In genomic region chr12:65826513-65827171, GRCh38 we compare ENCODE assay signal across 9 cellular contexts. TPM values are rescaled to one million over a fixed set of nuclear protein-coding genes. Genes with fewer than 3 reads are reported as not detected.
DNase-seq lines count a peak whose midpoint lies in the region; ATAC-seq and TF ChIP-seq lines count a peak whose summit lies in the region.
"Had no signal": no experiment of that assay in that cellular context is flagged by ENCODE, and none has a peak within 500 bp of the region (broad histone marks: within the 10 kb centered on the region; RNA-seq: fewer than 3 reads in every experiment).

No MANE protein-coding gene starts in this region.

- H3K27ac Mint-ChIP-seq in activated naive CD4-positive, alpha-beta T cell treated with anti-CD3 and anti-CD28 coated beads, Interleukin-2, amount 50 U/mL, for 24 hours, result no peak overlapping the region
- H3K27ac Mint-ChIP-seq in activated B cell treated with CpG ODN at 0.5 μM for 24 hours, result no peak overlapping the region

- POLR2A ChIA-PET in activated B cell treated with CpG ODN at 0.5 μM for 24 hours (lab: Charles Lee), result no interaction called here

- no peaks in the 10 kb centered on the region for H3K9me3 ChIP-seq in iPS-15b (ENCODE audit: control insufficient read depth, insufficient read depth, low read length)
- H3K9me3 ChIP-seq in thymus (ENCODE audit: control insufficient read depth), result no peaks in the 10 kb centered on the region
- H3K9me3 ChIP-seq: neutrophil had no signal

- intact Hi-C loops in activated B cell treated with CpG ODN at 0.5 μM for 24 hours (cut with micrococcal nuclease), result no loop called here

- no peak overlapping the region for H3K27ac ChIP-seq in thymus (ENCODE audit: low read depth)
- H3K27ac ChIP-seq: neutrophil had no signal

- ATAC-seq in activated B cell treated with CpG ODN at 0.5 μM for 24 hours (ENCODE audit: low read depth) (no peak), GM19351 (IDR thresholded peaks at IDR 0.05; ENCODE audit: unreplicated experiment) (no peak)

- peak overlapping the region; percentile 37 for H3K9ac ChIP-seq in iPS-15b (ENCODE audit: low read depth, low read length)

- CTCF ChIA-PET in activated B cell treated with CpG ODN at 0.5 μM for 24 hours (lab: Charles Lee), result no interaction called here

- H3K27me3 ChIP-seq in iPS-15b (ENCODE audit: control insufficient read depth, insufficient read depth, low read length), result no peaks in the 10 kb centered on the region
- H3K27me3 ChIP-seq in thymus (ENCODE audit: control insufficient read depth, insufficient read depth), result peaks cover 29% of the 10 kb centered on the region

- TF ChIP-seq CTCF in activated B cell treated with CpG ODN at 0.5 μM for 24 hours (IDR thresholded peaks at IDR 0.05), result no peak

- H3K4me3 Mint-ChIP-seq in activated naive CD4-positive, alpha-beta T cell treated with anti-CD3 and anti-CD28 coated beads, Interleukin-2, amount 50 U/mL, for 24 hours, result peak overlapping the region; percentile 36
- peak overlapping the region; percentile 8 for H3K4me3 Mint-ChIP-seq in activated B cell treated with CpG ODN at 0.5 μM for 24 hours

- H3K27me3 Mint-ChIP-seq in activated naive CD4-positive, alpha-beta T cell treated with anti-CD3 and anti-CD28 coated beads, Interleukin-2, amount 50 U/mL, for 24 hours, result peaks cover 53% of the 10 kb centered on the region
- peaks cover 50% of the 10 kb centered on the region for H3K27me3 Mint-ChIP-seq in activated B cell treated with CpG ODN at 0.5 μM for 24 hours

- WGBS in thymus, result 22% methylated on average over 13 of the region's 13 CpGs

- H3K4me3 ChIP-seq in iPS-15b (ENCODE audit: low read depth, low read length) (peak overlapping the region; percentile 99), thymus (ENCODE audit: low read length) (peak overlapping the region; percentile 60)

- no peaks in the 10 kb centered on the region for H3K36me3 Mint-ChIP-seq in activated naive CD4-positive, alpha-beta T cell treated with anti-CD3 and anti-CD28 coated beads, Interleukin-2, amount 50 U/mL, for 24 hours
- no peaks in the 10 kb centered on the region for H3K36me3 Mint-ChIP-seq in activated B cell treated with CpG ODN at 0.5 μM for 24 hours (ENCODE audit: low read depth)

- H3K4me1 Mint-ChIP-seq in activated naive CD4-positive, alpha-beta T cell treated with anti-CD3 and anti-CD28 coated beads, Interleukin-2, amount 50 U/mL, for 24 hours, result peaks cover 18% of the 10 kb centered on the region
- H3K4me1 Mint-ChIP-seq in activated B cell treated with CpG ODN at 0.5 μM for 24 hours, result peaks cover 29% of the 10 kb centered on the region

- H3K4me1 ChIP-seq in iPS-15b (ENCODE audit: control insufficient read depth, insufficient read depth, low read length) (peaks cover 13% of the 10 kb centered on the region), thymus (ENCODE audit: control insufficient read depth, insufficient read depth, low read length) (peaks cover 12% of the 10 kb centered on the region)

- no peak for DNase-seq in activated naive CD4-positive, alpha-beta T cell treated with anti-CD3 and anti-CD28 coated beads, Interleukin-2, amount 50 U/mL, for 16 hours
- DNase-seq in activated B cell treated with CpG ODN at 0.5 μM for 24 hours (no peak), COR-L47 (lab: John Stamatoyannopoulos, UW) (no peak), NCI-H446 treated with DMSO at 0.1 percent for 48 hours (lab: John Stamatoyannopoulos, UW) (no peak)

- no peaks in the 10 kb centered on the region for H3K9me3 Mint-ChIP-seq in activated naive CD4-positive, alpha-beta T cell treated with anti-CD3 and anti-CD28 coated beads, Interleukin-2, amount 50 U/mL, for 24 hours
- H3K9me3 Mint-ChIP-seq in activated B cell treated with CpG ODN at 0.5 μM for 24 hours, result no peaks in the 10 kb centered on the region

- no peaks in the 10 kb centered on the region for H3K36me3 ChIP-seq in iPS-15b (ENCODE audit: control insufficient read depth, insufficient read depth, low read length)
- H3K36me3 ChIP-seq in thymus (ENCODE audit: control insufficient read depth, insufficient read depth), result no peaks in the 10 kb centered on the region
- H3K36me3 ChIP-seq: neutrophil had no signal

RNA-seq across cellular contexts. Expression of gene HMGA2, which starts 2.4 kb away (rescaled TPM):
- total RNA-seq in activated B cell treated with CpG ODN at 0.5 μM for 24 hours, result not detected in 2 replicates
- polyA plus RNA-seq in thymus, result 0.18 TPM
